In genomic region chr2:222568866-222569265, GRCh38 we compare ENCODE assay signal across 13 cellular contexts.
A peak's percentile ranks its signal among the peaks of the same experiment; 100 is the strongest.
DNase-seq lines count a peak whose midpoint lies in the region; ATAC-seq and TF ChIP-seq lines count a peak whose summit lies in the region.
"Had no signal": no experiment of that assay in that cellular context is flagged by ENCODE, and none has a peak within 500 bp of the region (broad histone marks: within the 10 kb centered on the region; RNA-seq: fewer than 3 reads in every experiment).

No MANE protein-coding gene starts in this region.

- H3K9me3 Mint-ChIP-seq in naive thymus-derived CD4-positive, alpha-beta T cell = no peaks in the 10 kb centered on the region
- H3K9me3 Mint-ChIP-seq: activated naive CD4-positive, alpha-beta T cell treated with anti-CD3 and anti-CD28 coated beads, Interleukin-2, amount 50 U/mL, for 72 hours had no signal

- POLR2A ChIA-PET in naive thymus-derived CD4-positive, alpha-beta T cell (lab: Charles Lee) = no interaction called here

- no peak overlapping the region for H3K27ac Mint-ChIP-seq in naive thymus-derived CD4-positive, alpha-beta T cell
- H3K27ac Mint-ChIP-seq: activated naive CD4-positive, alpha-beta T cell treated with anti-CD3 and anti-CD28 coated beads, Interleukin-2, amount 50 U/mL, for 72 hours; B cell had no signal

- ATAC-seq in SK-N-SH treated with all-trans-retinoic acid at 6 μM for 48 hours = peak; percentile 81
- peak; percentile 62 for ATAC-seq in left ventricle myocardium superior
- ATAC-seq in HG02610 (IDR thresholded peaks at IDR 0.05; ENCODE audit: unreplicated experiment) = no peak
- ATAC-seq in naive thymus-derived CD4-positive, alpha-beta T cell = no peak
- ATAC-seq in GM19463 (IDR thresholded peaks at IDR 0.05; ENCODE audit: unreplicated experiment) = no peak
- no peak for ATAC-seq in GM19035 (IDR thresholded peaks at IDR 0.05; ENCODE audit: unreplicated experiment)
- ATAC-seq: activated naive CD4-positive, alpha-beta T cell treated with anti-CD3 and anti-CD28 coated beads, Interleukin-2, amount 50 U/mL, for 72 hours had no signal

- peak; percentile 47 for DNase-seq in AG08396 (ENCODE audit: low spot score)
- peak; percentile 56 for DNase-seq in LNCaP clone FGC (ENCODE audit: low read depth)
- peak; percentile 57 for DNase-seq in left ventricle myocardium superior
- no peak for DNase-seq in naive thymus-derived CD4-positive, alpha-beta T cell
- DNase-seq: activated CD4-positive, alpha-beta T cell treated with anti-CD3 and anti-CD28 coated beads, Interleukin-2, amount 50 U/mL, for 1 hour; NCI-H1048; SIG-M5 had no signal

- TF ChIP-seq CTCF in LNCaP clone FGC (IDR thresholded peaks at IDR 0.05; ENCODE audit: control insufficient read depth, extremely low read depth, insufficient read depth) = no peak

- H3K36me3 Mint-ChIP-seq in naive thymus-derived CD4-positive, alpha-beta T cell = peaks cover 5 to 63% (median 31%) of the 10 kb centered on the region in 5 donors

- CTCF ChIA-PET in naive thymus-derived CD4-positive, alpha-beta T cell (lab: Charles Lee) = no interaction called here

- no peak overlapping the region for H3K27ac ChIP-seq in naive thymus-derived CD4-positive, alpha-beta T cell (ENCODE audit: low read depth, low read length)

- H3K4me3 ChIP-seq in LNCaP clone FGC (ENCODE audit: low read depth, low read length) = no peak overlapping the region
- no peak overlapping the region for H3K4me3 ChIP-seq in naive thymus-derived CD4-positive, alpha-beta T cell (ENCODE audit: low read length)

- no peaks in the 10 kb centered on the region for H3K4me1 ChIP-seq in naive thymus-derived CD4-positive, alpha-beta T cell (ENCODE audit: control insufficient read depth in 2 of 2, insufficient read depth in 2 of 2, low read length in 2 of 2)

- H3K27me3 ChIP-seq in naive thymus-derived CD4-positive, alpha-beta T cell (ENCODE audit: control insufficient read depth in 2 of 2, insufficient read depth in 2 of 2, low read length in 2 of 2) = no peaks in the 10 kb centered on the region

- H3K9me3 ChIP-seq in naive thymus-derived CD4-positive, alpha-beta T cell (ENCODE audit: control insufficient read depth in 2 of 3, low read length in 3 of 3) = no peaks in the 10 kb centered on the region

- peaks cover 0 to 40% (median 6%) of the 10 kb centered on the region in 3 experiments for H3K36me3 ChIP-seq in naive thymus-derived CD4-positive, alpha-beta T cell (ENCODE audit: control insufficient read depth in 2 of 3, insufficient read depth in 3 of 3, low read length in 3 of 3)

- peaks cover 0 to 10% (median 1%) of the 10 kb centered on the region in 7 donors for H3K4me1 Mint-ChIP-seq in naive thymus-derived CD4-positive, alpha-beta T cell
- H3K4me1 Mint-ChIP-seq: B cell had no signal

- H3K4me3 Mint-ChIP-seq in naive thymus-derived CD4-positive, alpha-beta T cell = no peak overlapping the region
- H3K4me3 Mint-ChIP-seq: B cell had no signal

- H3K27me3 Mint-ChIP-seq in naive thymus-derived CD4-positive, alpha-beta T cell = no peaks in the 10 kb centered on the region
- H3K27me3 Mint-ChIP-seq: B cell had no signal

- intact Hi-C loops in left ventricle myocardium superior (cut with micrococcal nuclease) = no loop called here
- intact Hi-C loops in naive thymus-derived CD4-positive, alpha-beta T cell (cut with micrococcal nuclease) = no loop called here

TF ChIP-seq in SK-N-SH treated with all-trans-retinoic acid at 6 μM for 48 hours, 23 proteins besides CTCF, POLR2A, EP300 and RAD21:
- TF ChIP-seq OSR1 (CRISPR knock-in tag; IDR thresholded peaks at IDR 0.05) (no peak), GLIS3 (CRISPR knock-in tag; IDR thresholded peaks at IDR 0.05) (no peak), POU6F1 (CRISPR knock-in tag; IDR thresholded peaks at IDR 0.05; ENCODE audit: borderline replicate concordance, low read depth) (no peak), ZFP30 (CRISPR knock-in tag; IDR thresholded peaks at IDR 0.05) (no peak), ZFP3 (CRISPR knock-in tag; IDR thresholded peaks at IDR 0.05) (no peak), SNAI2 (CRISPR knock-in tag; IDR thresholded peaks at IDR 0.05) (no peak)
TF ChIP-seq in SK-N-SH treated with all-trans-retinoic acid at 6 μM for 48 hours: peak in this region for 0.

Comparison
In these comparisons a context has a peak if more than half of its experiments do, and no peak if none do; other contexts are left out.
1. DNase-seq: peak in AG08396 (single experiment), LNCaP clone FGC (single experiment) and left ventricle myocardium superior (single experiment); none in naive thymus-derived CD4-positive, alpha-beta T cell (0 of 9).
2. ATAC-seq: peak in SK-N-SH treated with all-trans-retinoic acid at 6 μM for 48 hours (single experiment) and left ventricle myocardium superior (single experiment); none in HG02610 (single experiment), naive thymus-derived CD4-positive, alpha-beta T cell (single experiment), GM19463 (single experiment) and GM19035 (single experiment).